Comparison of ENCODE assay signal across 11 cellular contexts in genomic region chr2:1995987-1996386, GRCh38.
A peak's percentile ranks its signal among the peaks of the same experiment; 100 is the strongest.
DNase-seq lines count a peak whose midpoint lies in the region; FAIRE-seq and TF ChIP-seq lines count a peak whose summit lies in the region.
"Had no signal": no experiment of that assay in that cellular context is flagged by ENCODE, and none has a peak within 500 bp of the region (broad histone marks: within the 10 kb centered on the region; RNA-seq: fewer than 3 reads in every experiment).

No MANE protein-coding gene starts in this region.

- H3K4me3 ChIP-seq in coronary artery (no peak overlapping the region), foreskin fibroblast (ENCODE audit: low read depth in 1 of 2, low read length in 2 of 2) (no peak overlapping the region), left ventricle myocardium inferior (no peak overlapping the region)
- H3K4me3 ChIP-seq: ovary had no signal

- peak; percentile 25 for DNase-seq in activated naive CD4-positive, alpha-beta T cell treated with anti-CD3 and anti-CD28 coated beads for 36 hours
- DNase-seq in activated naive CD4-positive, alpha-beta T cell treated with Interleukin-2 at 50 U/mL for 16 hours = no peak
- DNase-seq in SKM-1 treated with dmso at 0.1 percent for 144 hours (lab: John Stamatoyannopoulos, UW; ENCODE audit: unreplicated experiment) = peak; percentile 8
- DNase-seq in coronary artery (ENCODE audit: low spot score) = peak; percentile 45
- DNase-seq in urothelium cell line (ENCODE audit: low spot score) = peak; percentile 26
- DNase-seq in foreskin fibroblast = no peak
- DNase-seq in left ventricle myocardium inferior = no peak
- no peak for DNase-seq in substantia nigra (lab: John Stamatoyannopoulos, UW)
- DNase-seq: activated CD4-positive, CD25-positive, alpha-beta regulatory T cell treated with anti-CD3 and anti-CD28 coated beads, Interleukin-2, amount 50 U/mL, for 72 hours; left cardiac atrium; ovary had no signal

- H3K9me3 ChIP-seq in left ventricle myocardium inferior (replicated peaks) = no peaks in the 10 kb centered on the region
- H3K9me3 ChIP-seq: ovary had no signal

- H3K27me3 ChIP-seq in left ventricle myocardium inferior (ENCODE audit: low read depth) = peaks cover 11% of the 10 kb centered on the region
- H3K27me3 ChIP-seq: ovary had no signal

- CTCF ChIA-PET in activated naive CD4-positive, alpha-beta T cell treated with anti-CD3 and anti-CD28 coated beads for 36 hours (lab: Charles Lee) = no interaction called here

- intact Hi-C loops in activated naive CD4-positive, alpha-beta T cell treated with anti-CD3 and anti-CD28 coated beads for 36 hours (cut with micrococcal nuclease) = no loop called here
- intact Hi-C loops in left ventricle myocardium inferior (cut with micrococcal nuclease) = no loop called here

- peaks cover 25% of the 10 kb centered on the region for H3K4me1 Mint-ChIP-seq in activated naive CD4-positive, alpha-beta T cell treated with anti-CD3 and anti-CD28 coated beads for 36 hours (ENCODE audit: low read depth)

- peaks cover 1% of the 10 kb centered on the region for H3K36me3 Mint-ChIP-seq in activated naive CD4-positive, alpha-beta T cell treated with anti-CD3 and anti-CD28 coated beads for 36 hours (ENCODE audit: low read depth)

- H3K4me3 Mint-ChIP-seq in activated naive CD4-positive, alpha-beta T cell treated with anti-CD3 and anti-CD28 coated beads for 36 hours = peak overlapping the region; percentile 13

- H3K27ac ChIP-seq in coronary artery (no peak overlapping the region), left ventricle myocardium inferior (replicated peaks) (no peak overlapping the region), substantia nigra (ENCODE audit: low read depth, low read length, poor library complexity, severe bottlenecking) (no peak overlapping the region)
- H3K27ac ChIP-seq: ovary had no signal

- H3K27me3 Mint-ChIP-seq in activated naive CD4-positive, alpha-beta T cell treated with anti-CD3 and anti-CD28 coated beads for 36 hours (ENCODE audit: low read depth) = peaks cover 27% of the 10 kb centered on the region

- no peak overlapping the region for H3K27ac Mint-ChIP-seq in activated naive CD4-positive, alpha-beta T cell treated with anti-CD3 and anti-CD28 coated beads for 36 hours

- no peak for TF ChIP-seq CTCF in coronary artery (IDR thresholded peaks at IDR 0.05)
- no peak for TF ChIP-seq CTCF in foreskin fibroblast (IDR thresholded peaks at IDR 0.05; ENCODE audit: low read depth, low read length)
- TF ChIP-seq CTCF in left ventricle myocardium inferior (IDR thresholded peaks at IDR 0.05; ENCODE audit: borderline replicate concordance) = no peak

- H3K4me1 ChIP-seq in left ventricle myocardium inferior = peaks cover 2% of the 10 kb centered on the region

- no peaks in the 10 kb centered on the region for H3K9me3 Mint-ChIP-seq in activated naive CD4-positive, alpha-beta T cell treated with anti-CD3 and anti-CD28 coated beads for 36 hours

- FAIRE-seq in urothelium cell line (lab: Jason Lieb, UNC) = no peak

- H3K36me3 ChIP-seq in left ventricle myocardium inferior = no peaks in the 10 kb centered on the region
- H3K36me3 ChIP-seq: ovary had no signal

Comparison
In these comparisons a context has a peak if more than half of its experiments do, and no peak if none do; other contexts are left out.
1. DNase-seq: peak in activated naive CD4-positive, alpha-beta T cell treated with anti-CD3 and anti-CD28 coated beads for 36 hours (single experiment), SKM-1 treated with dmso at 0.1 percent for 144 hours (single experiment), coronary artery (single experiment) and urothelium cell line (single experiment); none in activated naive CD4-positive, alpha-beta T cell treated with Interleukin-2 at 50 U/mL for 16 hours (single experiment), foreskin fibroblast (0 of 2), left ventricle myocardium inferior (single experiment) and substantia nigra (0 of 49).